1 cellular context compared by ENCODE assay signal in the genomic region with DNA sequence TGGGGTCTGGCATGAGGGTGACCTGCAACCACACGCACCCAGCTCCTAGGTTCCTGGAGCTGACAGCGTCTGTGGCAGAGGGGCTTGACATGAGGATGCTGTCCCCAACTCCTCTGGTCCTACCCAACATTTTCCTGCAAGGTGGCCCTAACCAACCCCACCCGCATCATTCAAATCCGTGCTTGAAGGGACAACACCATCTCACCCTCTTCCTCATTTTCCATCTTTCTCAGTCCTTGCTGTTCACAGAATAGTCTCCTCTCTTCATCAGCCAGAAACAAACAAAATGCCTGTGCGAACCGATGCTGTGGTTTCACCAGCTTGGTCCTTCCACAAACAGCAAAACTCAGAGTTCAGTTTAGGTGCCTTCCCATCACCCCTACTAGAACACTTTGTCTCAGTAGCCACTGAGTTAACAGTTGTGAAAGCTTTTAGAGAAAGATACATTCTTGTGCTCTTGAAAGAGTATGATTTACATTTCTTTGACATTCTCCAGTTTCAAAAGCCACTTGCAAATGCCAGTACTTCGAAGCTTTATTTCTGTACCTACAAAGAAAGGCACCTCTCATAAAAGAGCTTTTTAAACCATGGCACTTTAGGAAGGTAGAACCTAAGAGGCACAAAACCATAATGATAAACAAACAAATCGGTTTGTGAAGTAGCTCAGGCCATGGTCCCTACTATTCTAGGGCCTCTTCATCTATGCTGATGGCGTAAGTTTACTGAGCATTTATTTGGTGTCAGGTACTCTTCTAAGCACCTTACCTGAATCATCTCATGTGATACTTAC.
TF ChIP-seq lines count a peak whose summit lies in the region.

No MANE protein-coding gene starts in this region.

TF ChIP-seq in H1, 55 proteins besides CTCF, POLR2A, EP300 and RAD21:
- TF ChIP-seq PHF8 (conservative IDR thresholded peaks at IDR 0.05; ENCODE audit: low read depth, low read length) (no peak), KDM5A (IDR thresholded peaks at IDR 0.05; ENCODE audit: low read length) (no peak), POLR2AphosphoS5 (IDR thresholded peaks at IDR 0.05; ENCODE audit: low read depth, low read length) (no peak), SP2 (IDR thresholded peaks at IDR 0.05; ENCODE audit: low read length) (no peak), CHD2 (IDR thresholded peaks at IDR 0.05; ENCODE audit: low read length) (no peak), TAF1 (IDR thresholded peaks at IDR 0.05; ENCODE audit: low read depth, low read length) (no peak), EGR1 (IDR thresholded peaks at IDR 0.05; ENCODE audit: borderline replicate concordance, low read depth, low read length) (no peak), ATF2 (IDR thresholded peaks at IDR 0.05; ENCODE audit: low read length) (no peak), CEBPB (IDR thresholded peaks at IDR 0.05; ENCODE audit: low read depth, low read length) (no peak), RNF2 (IDR thresholded peaks at IDR 0.05; ENCODE audit: borderline replicate concordance, low read depth, low read length, missing control alignments, poor library complexity, severe bottlenecking) (no peak), GABPA (IDR thresholded peaks at IDR 0.05; ENCODE audit: borderline replicate concordance, insufficient read depth, low read length) (no peak), HDAC6 (IDR thresholded peaks at IDR 0.05; ENCODE audit: low read depth, low read length) (no peak), CTBP2 (IDR thresholded peaks at IDR 0.05; ENCODE audit: borderline replicate concordance, insufficient read depth, insufficient read length, low read length) (no peak), BCL11A (IDR thresholded peaks at IDR 0.05; ENCODE audit: low read depth in 2 of 2, low read length in 2 of 2) (no peak), SAP30 (IDR thresholded peaks at IDR 0.05; ENCODE audit: insufficient read depth, insufficient replicate concordance, low read length) (no peak), KDM1A (IDR thresholded peaks at IDR 0.05; ENCODE audit: borderline replicate concordance, low read length) (no peak), HDAC2 (IDR thresholded peaks at IDR 0.05; ENCODE audit: borderline replicate concordance in 1 of 2, low read depth in 2 of 2, low read length in 2 of 2) (no peak), SUZ12 (IDR thresholded peaks at IDR 0.05; ENCODE audit: low read length) (no peak)
- TF ChIP-seq, protein P1, sequence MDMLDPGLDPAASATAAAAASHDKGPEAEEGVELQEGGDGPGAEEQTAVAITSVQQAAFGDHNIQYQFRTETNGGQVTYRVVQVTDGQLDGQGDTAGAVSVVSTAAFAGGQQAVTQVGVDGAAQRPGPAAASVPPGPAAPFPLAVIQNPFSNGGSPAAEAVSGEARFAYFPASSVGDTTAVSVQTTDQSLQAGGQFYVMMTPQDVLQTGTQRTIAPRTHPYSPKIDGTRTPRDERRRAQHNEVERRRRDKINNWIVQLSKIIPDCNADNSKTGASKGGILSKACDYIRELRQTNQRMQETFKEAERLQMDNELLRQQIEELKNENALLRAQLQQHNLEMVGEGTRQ (IDR thresholded peaks at IDR 0.05; ENCODE audit: low read length): no peak
